8 cellular contexts compared by ENCODE assay signal in genomic region chr5:34923256-34923655, GRCh38. TPM values are rescaled to one million over a fixed set of nuclear protein-coding genes. Genes with fewer than 3 reads are reported as not detected.
DNase-seq lines count a peak whose midpoint lies in the region; ATAC-seq and TF ChIP-seq lines count a peak whose summit lies in the region.
"Not testable (repeated sequence)": the region's sequence is repeated elsewhere in the genome, so short reads cannot be mapped to it uniquely, and the experiment has no call there.

No MANE protein-coding gene starts in this region.

- ATAC-seq in Panc1, result peak; percentile 42
- ATAC-seq in upper lobe of left lung (ENCODE audit: low FRiP score in 2 of 2), result not testable (repeated sequence)

- H3K36me3 ChIP-seq in Panc1 (ENCODE audit: control insufficient read depth, insufficient read depth, low read length) (peaks cover 61% of the 10 kb centered on the region), mesenchymal stem cell (ENCODE audit: control insufficient read depth in 1 of 2, insufficient read depth in 2 of 2, low read depth in 1 of 2, low read length in 2 of 2) (peaks cover 14 to 81% of the 10 kb centered on the region in 2 experiments), smooth muscle cell (ENCODE audit: low read depth) (peaks cover 22% of the 10 kb centered on the region), upper lobe of left lung (peaks cover 12 to 81% (median 34%) of the 10 kb centered on the region in 4 donors)

- H3K4ac ChIP-seq in mesenchymal stem cell (ENCODE audit: low read depth in 1 of 2, low read length in 2 of 2), result not testable (repeated sequence)

- not testable (repeated sequence) for TF ChIP-seq CTCF in HFF-Myc (IDR thresholded peaks at IDR 0.05; ENCODE audit: low read depth, low read length, missing control alignments); Panc1 (IDR thresholded peaks at IDR 0.05); MCF 10A (IDR thresholded peaks at IDR 0.05; ENCODE audit: unreplicated experiment); smooth muscle cell (IDR thresholded peaks at IDR 0.05; ENCODE audit: borderline replicate concordance, insufficient read depth, poor library complexity, severe bottlenecking); upper lobe of left lung (IDR thresholded peaks at IDR 0.05)

- not testable (repeated sequence) for H3K79me1 ChIP-seq in mesenchymal stem cell (replicated peaks; ENCODE audit: low read length, poor library complexity, severe bottlenecking)

- H3K9me3 ChIP-seq in Panc1 (ENCODE audit: control insufficient read depth, insufficient read depth, low read depth, low read length); mesenchymal stem cell (ENCODE audit: control insufficient read depth, low read length); smooth muscle cell (replicated peaks; ENCODE audit: low read depth); upper lobe of left lung: not testable (repeated sequence)

- H2BK120ac ChIP-seq in mesenchymal stem cell (ENCODE audit: low read depth, low read length), result not testable (repeated sequence)

- peaks cover 25% of the 10 kb centered on the region for H3K79me2 ChIP-seq in smooth muscle cell (ENCODE audit: low read depth)

- DNase-seq in HFF-Myc (ENCODE audit: extremely low read depth, low read depth); Panc1 (ENCODE audit: low read depth, low spot score); activated CD4-positive, alpha-beta memory T cell treated with anti-CD3 and anti-CD28 coated beads for 36 hours; activated naive CD4-positive, alpha-beta T cell treated with anti-CD3 and anti-CD28 coated beads for 36 hours; MCF 10A (ENCODE audit: unreplicated experiment); mesenchymal stem cell; smooth muscle cell (lab: John Stamatoyannopoulos, UW; ENCODE audit: unreplicated experiment); upper lobe of left lung: not testable (repeated sequence)

- H3K9me3 Mint-ChIP-seq in activated CD4-positive, alpha-beta memory T cell treated with anti-CD3 and anti-CD28 coated beads for 36 hours; activated naive CD4-positive, alpha-beta T cell treated with anti-CD3 and anti-CD28 coated beads for 36 hours; MCF 10A (ENCODE audit: unreplicated experiment): not testable (repeated sequence)

- not testable (repeated sequence) for BruUV-seq in Panc1 (replicated peaks; lab: Mats Ljungman, UMichigan); MCF 10A (replicated peaks; lab: Mats Ljungman, UMichigan)

- not testable (repeated sequence) for H3K27me3 Mint-ChIP-seq in activated CD4-positive, alpha-beta memory T cell treated with anti-CD3 and anti-CD28 coated beads for 36 hours; activated naive CD4-positive, alpha-beta T cell treated with anti-CD3 and anti-CD28 coated beads for 36 hours (ENCODE audit: low read depth); MCF 10A (ENCODE audit: insufficient read depth, unreplicated experiment)

- peaks cover 43% of the 10 kb centered on the region for H3K36me3 Mint-ChIP-seq in activated CD4-positive, alpha-beta memory T cell treated with anti-CD3 and anti-CD28 coated beads for 36 hours
- H3K36me3 Mint-ChIP-seq in activated naive CD4-positive, alpha-beta T cell treated with anti-CD3 and anti-CD28 coated beads for 36 hours (ENCODE audit: low read depth), result peaks cover 36% of the 10 kb centered on the region
- peaks cover 85% of the 10 kb centered on the region for H3K36me3 Mint-ChIP-seq in MCF 10A (ENCODE audit: insufficient read depth, unreplicated experiment)

- H3F3A ChIP-seq in smooth muscle cell (ENCODE audit: low read depth), result peaks cover 18% of the 10 kb centered on the region

- peak overlapping the region; percentile 88 for H2AK5ac ChIP-seq in mesenchymal stem cell (ENCODE audit: low read length, severe bottlenecking)

- H3K27ac Mint-ChIP-seq in activated CD4-positive, alpha-beta memory T cell treated with anti-CD3 and anti-CD28 coated beads for 36 hours, result peak overlapping the region; percentile 85
- peak overlapping the region; percentile 89 for H3K27ac Mint-ChIP-seq in activated naive CD4-positive, alpha-beta T cell treated with anti-CD3 and anti-CD28 coated beads for 36 hours
- peak overlapping the region; percentile 46 for H3K27ac Mint-ChIP-seq in MCF 10A (ENCODE audit: low read depth, unreplicated experiment)

- H3K18ac ChIP-seq in mesenchymal stem cell (ENCODE audit: low read depth in 1 of 2, low read length in 2 of 2), result not testable (repeated sequence)

- not testable (repeated sequence) for H4K20me1 ChIP-seq in smooth muscle cell (ENCODE audit: low read depth)

- peaks cover 26% of the 10 kb centered on the region for H3K4me1 Mint-ChIP-seq in activated CD4-positive, alpha-beta memory T cell treated with anti-CD3 and anti-CD28 coated beads for 36 hours (ENCODE audit: low read depth)
- peaks cover 43% of the 10 kb centered on the region for H3K4me1 Mint-ChIP-seq in activated naive CD4-positive, alpha-beta T cell treated with anti-CD3 and anti-CD28 coated beads for 36 hours (ENCODE audit: low read depth)
- not testable (repeated sequence) for H3K4me1 Mint-ChIP-seq in MCF 10A (ENCODE audit: insufficient read depth, unreplicated experiment)

- in situ Hi-C loops in Panc1 (cut with HindIII; ENCODE audit: low pct_unique_long_range_greater_than_20kb, low sequenced_read_pairs), result not testable (repeated sequence)

- WGBS in mesenchymal stem cell, result 89% methylated on average over 8 of the region's 9 CpGs
- WGBS in smooth muscle cell (ENCODE audit: low lambda C conversion rate), result 94% methylated on average over 9 of the region's 9 CpGs
- WGBS in upper lobe of left lung, 2 donors, result 95 to 96% methylated on average over 9 of the region's 9 CpGs

- not testable (repeated sequence) for H3K27me3 ChIP-seq in Panc1 (ENCODE audit: control insufficient read depth, insufficient read depth, low read length); mesenchymal stem cell (ENCODE audit: control insufficient read depth in 1 of 2, insufficient read depth in 1 of 2, low read length in 2 of 2); smooth muscle cell (ENCODE audit: low read depth); upper lobe of left lung

- intact Hi-C loops in Panc1 (cut with micrococcal nuclease; ENCODE audit: unreplicated experiment); MCF 10A (cut with micrococcal nuclease): not testable (repeated sequence)
- intact Hi-C loops in activated CD4-positive, alpha-beta memory T cell treated with anti-CD3 and anti-CD28 coated beads for 36 hours (cut with micrococcal nuclease), result loop anchor here (10.0 kb wide), 1 partner anchor 932 kb away; the partner anchor contains the start of gene IL7R
- intact Hi-C loops in activated naive CD4-positive, alpha-beta T cell treated with anti-CD3 and anti-CD28 coated beads for 36 hours (cut with micrococcal nuclease), result loop anchor here (10.0 kb wide), 3 partner anchors 862 to 1068 kb away; partner anchors contain the start of gene IL7R

- TF ChIP-seq EP300 in upper lobe of left lung (IDR thresholded peaks at IDR 0.05), result not testable (repeated sequence)

- not testable (repeated sequence) for H2AFZ ChIP-seq in mesenchymal stem cell (ENCODE audit: low read depth, low read length); smooth muscle cell (ENCODE audit: low read depth)

- H3K9ac ChIP-seq in mesenchymal stem cell (ENCODE audit: low read length) (peak overlapping the region; percentile 45), smooth muscle cell (ENCODE audit: low read depth) (peak overlapping the region; percentile 38)

- H2BK5ac ChIP-seq in mesenchymal stem cell (ENCODE audit: low read depth, low read length, poor library complexity, severe bottlenecking), result peak overlapping the region; percentile 46

- H3K4me3 ChIP-seq in HFF-Myc (replicated peaks; ENCODE audit: low read depth, low read length), result peak overlapping the region; percentile 4; the same call in 1 of the 2 replicates
- H3K4me3 ChIP-seq in Panc1 (ENCODE audit: low read depth in 2 of 2, low read length in 2 of 2); mesenchymal stem cell (ENCODE audit: insufficient read depth in 1 of 2, low read depth in 1 of 2, low read length in 2 of 2); smooth muscle cell; upper lobe of left lung: not testable (repeated sequence)

- not testable (repeated sequence) for H3K14ac ChIP-seq in mesenchymal stem cell (ENCODE audit: low read length in 2 of 2)

- not testable (repeated sequence) for H3K4me2 ChIP-seq in mesenchymal stem cell (ENCODE audit: low read length, poor library complexity, severe bottlenecking); smooth muscle cell

- H4K8ac ChIP-seq in mesenchymal stem cell (ENCODE audit: low read length), result not testable (repeated sequence)

- CTCF ChIA-PET in Panc1 (lab: Charles Lee), result not testable (repeated sequence)
- CTCF ChIA-PET in activated CD4-positive, alpha-beta memory T cell treated with anti-CD3 and anti-CD28 coated beads for 36 hours (lab: Charles Lee), result interaction anchor here (0.8 to 1.5 kb wide), 4 partner anchors 8 to 437 kb away, joined by 4 to 8 read pairs (median 4); partner anchors contain the start of genes BRIX1 and RAD1
- CTCF ChIA-PET in activated naive CD4-positive, alpha-beta T cell treated with anti-CD3 and anti-CD28 coated beads for 36 hours (lab: Charles Lee), result interaction anchor here (1.3 to 2.1 kb wide), 3 partner anchors 8 to 80 kb away, joined by 4 to 9 read pairs (median 4); partner anchors contain the start of genes BRIX1 and RAD1
- CTCF ChIA-PET in MCF 10A (lab: Yijun Ruan, JAX), result interaction anchor here (0.6 to 2.0 kb wide), 4 partner anchors 8 to 1537 kb away, joined by 3 to 7 read pairs (median 5); partner anchors contain the start of genes BRIX1 and RAD1

- not testable (repeated sequence) for TF ChIP-seq POLR2A in upper lobe of left lung (IDR thresholded peaks at IDR 0.05)

- H3K4me3 Mint-ChIP-seq in activated CD4-positive, alpha-beta memory T cell treated with anti-CD3 and anti-CD28 coated beads for 36 hours; activated naive CD4-positive, alpha-beta T cell treated with anti-CD3 and anti-CD28 coated beads for 36 hours; MCF 10A (ENCODE audit: unreplicated experiment): not testable (repeated sequence)

- peak overlapping the region; percentile 76 for H3K27ac ChIP-seq in Panc1 (ENCODE audit: low read length)
- H3K27ac ChIP-seq in mesenchymal stem cell (ENCODE audit: low read length, poor library complexity, severe bottlenecking), result peak overlapping the region; percentile 86
- H3K27ac ChIP-seq in smooth muscle cell (ENCODE audit: low read depth), result peak overlapping the region; percentile 84
- H3K27ac ChIP-seq in upper lobe of left lung, result peak overlapping the region in 3 of 4 donors; percentile 4 to 51 (median 39)

- H2BK15ac ChIP-seq in mesenchymal stem cell (ENCODE audit: low read depth, poor library complexity, severe bottlenecking), result not testable (repeated sequence)

- H3K23ac ChIP-seq in mesenchymal stem cell (ENCODE audit: low read length in 2 of 2), result not testable (repeated sequence)

- peak overlapping the region in 1 of 2 experiments; percentile 18 for H2BK12ac ChIP-seq in mesenchymal stem cell (ENCODE audit: low read length in 2 of 2)

- H3K4me1 ChIP-seq in Panc1 (ENCODE audit: control insufficient read depth, insufficient read depth, low read length) (peaks cover 27% of the 10 kb centered on the region), upper lobe of left lung (peaks cover 0 to 17% (median 9%) of the 10 kb centered on the region in 4 donors)
- not testable (repeated sequence) for H3K4me1 ChIP-seq in mesenchymal stem cell (ENCODE audit: control insufficient read depth, insufficient read depth, low read depth, low read length); smooth muscle cell (ENCODE audit: low read depth)

- H4K91ac ChIP-seq in mesenchymal stem cell (ENCODE audit: low read length), result not testable (repeated sequence)

- POLR2A ChIA-PET in Panc1 (lab: Charles Lee), result not testable (repeated sequence)
- POLR2A ChIA-PET in activated CD4-positive, alpha-beta memory T cell treated with anti-CD3 and anti-CD28 coated beads for 36 hours (lab: Charles Lee), result interaction anchor here (1.6 kb wide), 1 partner anchor 8 kb away, joined by 12 read pairs; the partner anchor contains the start of genes BRIX1 and RAD1
- POLR2A ChIA-PET in MCF 10A (lab: Yijun Ruan, JAX), result interaction anchor here (1.2 to 3.7 kb wide), 2 partner anchors 8 to 43 kb away, joined by 3 to 36 read pairs; partner anchors contain the start of genes BRIX1 and RAD1

RNA-seq across cellular contexts. Expression of gene DNAJC21, which starts 6.1 kb away (rescaled TPM):
- total RNA-seq in Panc1 (2021; ENCODE audit: unreplicated experiment), result 54.5 TPM
- 40.6 TPM for polyA plus RNA-seq in Panc1 (2012; ENCODE audit: insufficient read length)
- total RNA-seq in activated CD4-positive, alpha-beta memory T cell treated with anti-CD3 and anti-CD28 coated beads for 36 hours, result 10 to 100 TPM; 60.3 to 62.3 TPM
- total RNA-seq in activated naive CD4-positive, alpha-beta T cell treated with anti-CD3 and anti-CD28 coated beads for 36 hours, result 10 to 100 TPM; 59.1 to 62.1 TPM
- total RNA-seq in MCF 10A (2022), result 62.3 and 64.6 TPM in 2 replicates
- polyA plus RNA-seq in mesenchymal stem cell (2013, experiment 1 of 2), result 44.8 TPM
- polyA plus RNA-seq in mesenchymal stem cell (2013, experiment 2 of 2), result 43.8 TPM
- 24.1 and 27.9 TPM in 2 replicates for total RNA-seq in smooth muscle cell
- polyA plus RNA-seq in smooth muscle cell, result 21.8 and 29.1 TPM in 2 replicates
- total RNA-seq in upper lobe of left lung, result 10 to 100 TPM; 41.2 to 93.2 (median 46.3) TPM

RNA-seq across cellular contexts. Expression of gene BRIX1, which starts 7.7 kb away (rescaled TPM):
- 46.6 TPM for total RNA-seq in Panc1 (2021; ENCODE audit: unreplicated experiment)
- 31.4 TPM for polyA plus RNA-seq in Panc1 (2012; ENCODE audit: insufficient read length)
- 10 to 100 TPM; 67.4 to 71.4 TPM for total RNA-seq in activated CD4-positive, alpha-beta memory T cell treated with anti-CD3 and anti-CD28 coated beads for 36 hours
- total RNA-seq in activated naive CD4-positive, alpha-beta T cell treated with anti-CD3 and anti-CD28 coated beads for 36 hours, result 10 to 100 TPM; 66.5 to 69.0 TPM
- 36.0 and 50.8 TPM in 2 replicates for total RNA-seq in MCF 10A (2022)
- polyA plus RNA-seq in mesenchymal stem cell (2013, experiment 1 of 2), result 25.6 TPM
- 24.6 TPM for polyA plus RNA-seq in mesenchymal stem cell (2013, experiment 2 of 2)
- 38.1 and 39.6 TPM in 2 replicates for total RNA-seq in smooth muscle cell
- polyA plus RNA-seq in smooth muscle cell, result 25.8 and 34.8 TPM in 2 replicates
- 10 to 100 TPM in 5 of 6 donors, 1 to 10 TPM in 1; 7.9 to 30.4 (median 19.0) TPM for total RNA-seq in upper lobe of left lung

RNA-seq across cellular contexts. Expression of gene RAD1, which starts 8.0 kb away (rescaled TPM):
- 31.8 TPM for total RNA-seq in Panc1 (2021; ENCODE audit: unreplicated experiment)
- polyA plus RNA-seq in Panc1 (2012; ENCODE audit: insufficient read length), result 20.8 TPM
- total RNA-seq in activated CD4-positive, alpha-beta memory T cell treated with anti-CD3 and anti-CD28 coated beads for 36 hours, result 10 to 100 TPM; 36.2 to 38.3 TPM
- 10 to 100 TPM; 38.8 to 40.7 TPM for total RNA-seq in activated naive CD4-positive, alpha-beta T cell treated with anti-CD3 and anti-CD28 coated beads for 36 hours
- 16.7 and 17.2 TPM in 2 replicates for total RNA-seq in MCF 10A (2022)
- polyA plus RNA-seq in mesenchymal stem cell (2013, experiment 1 of 2), result 26.1 TPM
- 28.5 TPM for polyA plus RNA-seq in mesenchymal stem cell (2013, experiment 2 of 2)
- total RNA-seq in smooth muscle cell, result 14.5 and 33.2 TPM in 2 replicates
- 24.1 and 26.4 TPM in 2 replicates for polyA plus RNA-seq in smooth muscle cell
- total RNA-seq in upper lobe of left lung, result 10 to 100 TPM; 12.2 to 39.1 (median 28.8) TPM
